12 cellular contexts compared by ENCODE assay signal in genomic region chr11:62889126-62889483, GRCh38. TPM values are rescaled to one million over a fixed set of nuclear protein-coding genes. Genes with fewer than 3 reads are reported as not detected.
A peak's percentile ranks its signal among the peaks of the same experiment; 100 is the strongest.
DNase-seq lines count a peak whose midpoint lies in the region; TF ChIP-seq lines count a peak whose summit lies in the region.
"Had no signal": no experiment of that assay in that cellular context is flagged by ENCODE, and none has a peak within 500 bp of the region (broad histone marks: within the 10 kb centered on the region; RNA-seq: fewer than 3 reads in every experiment).

No MANE protein-coding gene starts in this region.

- H3K4me1 Mint-ChIP-seq in HFFc6 (ENCODE audit: low read depth) (peaks cover 39% of the 10 kb centered on the region), neural progenitor cell (peaks cover 16% of the 10 kb centered on the region)
- H3K4me1 Mint-ChIP-seq in activated T-helper 2 cell treated with anti-CD3 and anti-CD28 coated beads, Interferon-gamma antibody, Interleukin-2, Interleukin-4, amounts not matched to agents 10 μg/mL and 5 μg/mL and 100 μg/mL, durations not matched to agents 14 hours and 24 hours and 36 hours (ENCODE audit: low read depth): peaks cover 25% of the 10 kb centered on the region

- peak overlapping the region; percentile 59 for H3K27ac Mint-ChIP-seq in HFFc6
- H3K27ac Mint-ChIP-seq in activated T-helper 2 cell treated with anti-CD3 and anti-CD28 coated beads, Interferon-gamma antibody, Interleukin-2, Interleukin-4, amounts not matched to agents 10 μg/mL and 5 μg/mL and 100 μg/mL, durations not matched to agents 14 hours and 24 hours and 36 hours: peak overlapping the region; percentile 18
- H3K27ac Mint-ChIP-seq in neural progenitor cell: no peak overlapping the region
- H3K27ac Mint-ChIP-seq: activated CD4-positive, alpha-beta T cell treated with anti-CD3 and anti-CD28 coated beads, Interleukin-2, amount 10 ng/mL, durations not matched to agents 7 days and 5 days had no signal

- intact Hi-C loops in activated T-helper 2 cell treated with anti-CD3 and anti-CD28 coated beads, Interferon-gamma antibody, Interleukin-2, Interleukin-4, amounts not matched to agents 10 μg/mL and 5 μg/mL and 100 μg/mL, durations not matched to agents 14 hours and 24 hours and 36 hours (cut with micrococcal nuclease): no loop called here

- H4K20me1 ChIP-seq in neural progenitor cell (ENCODE audit: low read depth): peaks cover 33% of the 10 kb centered on the region

- H3K36me3 ChIP-seq in neural progenitor cell: peaks cover 6% of the 10 kb centered on the region

- H3K4me3 Mint-ChIP-seq in HFFc6 (0 out of 2 replicates have a peak overlapping the region, but pooled peaks have one; percentile 3), neural progenitor cell (no peak overlapping the region)
- no peak overlapping the region for H3K4me3 Mint-ChIP-seq in activated T-helper 2 cell treated with anti-CD3 and anti-CD28 coated beads, Interferon-gamma antibody, Interleukin-2, Interleukin-4, amounts not matched to agents 10 μg/mL and 5 μg/mL and 100 μg/mL, durations not matched to agents 14 hours and 24 hours and 36 hours (ENCODE audit: low read depth)
- H3K4me3 Mint-ChIP-seq: activated CD4-positive, alpha-beta T cell treated with anti-CD3 and anti-CD28 coated beads, Interleukin-2, amount 10 ng/mL, durations not matched to agents 7 days and 5 days had no signal

- no peak overlapping the region for H2AFZ ChIP-seq in neural progenitor cell (replicated peaks)

- TF ChIP-seq CTCF in HFFc6 (IDR thresholded peaks at IDR 0.05): no peak
- TF ChIP-seq CTCF in neural progenitor cell (IDR thresholded peaks at IDR 0.05): no peak

- H3K27ac ChIP-seq in neural progenitor cell: peak overlapping the region; percentile 46

- H3K4me2 ChIP-seq in neural progenitor cell: no peak overlapping the region

- peaks cover 61% of the 10 kb centered on the region for H3F3A ChIP-seq in neural progenitor cell (ENCODE audit: low read depth)

- DNase-seq in HFFc6 (no peak), neural progenitor cell (ENCODE audit: low spot score) (no peak), DMS 273 treated with DMSO at 0.1 percent for 48 hours (lab: John Stamatoyannopoulos, UW) (no peak), NCI-H2081 treated with DMSO at 0.1 percent for 48 hours (lab: John Stamatoyannopoulos, UW) (no peak)
- DNase-seq in activated T-helper 2 cell treated with anti-CD3 and anti-CD28 coated beads, Interferon-gamma antibody, Interleukin-2, Interleukin-4, amounts not matched to agents 10 μg/mL and 5 μg/mL and 100 μg/mL, durations not matched to agents 14 hours and 24 hours and 36 hours (ENCODE audit: low spot score): no peak
- DNase-seq in stimulated activated CD4-positive, alpha-beta T cell treated with anti-CD3 and anti-CD28 coated beads, Interleukin-15, amount 100 ng/mL, for 24 hours: no peak
- DNase-seq: activated CD4-positive, alpha-beta T cell treated with anti-CD3 and anti-CD28 coated beads, Interleukin-2, amount 10 ng/mL, durations not matched to agents 7 days and 5 days; anterior cingulate cortex; KG1; pancreas; SHP77 treated with DMSO at 0.1 percent for 48 hours had no signal

- H3K4me1 ChIP-seq in neural progenitor cell: no peaks in the 10 kb centered on the region

- peaks cover 3% of the 10 kb centered on the region for H3K27me3 Mint-ChIP-seq in HFFc6 (ENCODE audit: insufficient read depth)
- H3K27me3 Mint-ChIP-seq in activated T-helper 2 cell treated with anti-CD3 and anti-CD28 coated beads, Interferon-gamma antibody, Interleukin-2, Interleukin-4, amounts not matched to agents 10 μg/mL and 5 μg/mL and 100 μg/mL, durations not matched to agents 14 hours and 24 hours and 36 hours (ENCODE audit: low read depth): no peaks in the 10 kb centered on the region
- peaks cover 6% of the 10 kb centered on the region for H3K27me3 Mint-ChIP-seq in neural progenitor cell (ENCODE audit: insufficient read depth, low read depth)

- no peak overlapping the region for H3K9ac ChIP-seq in neural progenitor cell

- H3K27me3 ChIP-seq in neural progenitor cell: no peaks in the 10 kb centered on the region
- H3K27me3 ChIP-seq: pancreas had no signal

- H3K9me3 Mint-ChIP-seq in HFFc6 (no peaks in the 10 kb centered on the region), neural progenitor cell (no peaks in the 10 kb centered on the region)
- no peaks in the 10 kb centered on the region for H3K9me3 Mint-ChIP-seq in activated T-helper 2 cell treated with anti-CD3 and anti-CD28 coated beads, Interferon-gamma antibody, Interleukin-2, Interleukin-4, amounts not matched to agents 10 μg/mL and 5 μg/mL and 100 μg/mL, durations not matched to agents 14 hours and 24 hours and 36 hours
- H3K9me3 Mint-ChIP-seq: activated CD4-positive, alpha-beta T cell treated with anti-CD3 and anti-CD28 coated beads, Interleukin-2, amount 10 ng/mL, durations not matched to agents 7 days and 5 days had no signal

- H3K79me2 ChIP-seq in neural progenitor cell (ENCODE audit: low read depth): peaks cover 30% of the 10 kb centered on the region

- H3K36me3 Mint-ChIP-seq in HFFc6 (ENCODE audit: low read depth): peaks cover 43% of the 10 kb centered on the region
- peaks cover 58% of the 10 kb centered on the region for H3K36me3 Mint-ChIP-seq in activated T-helper 2 cell treated with anti-CD3 and anti-CD28 coated beads, Interferon-gamma antibody, Interleukin-2, Interleukin-4, amounts not matched to agents 10 μg/mL and 5 μg/mL and 100 μg/mL, durations not matched to agents 14 hours and 24 hours and 36 hours (ENCODE audit: low read depth)
- peaks cover 30% of the 10 kb centered on the region for H3K36me3 Mint-ChIP-seq in neural progenitor cell

- H3K4me3 ChIP-seq in neural progenitor cell: no peak overlapping the region
- H3K4me3 ChIP-seq: pancreas had no signal

- no peaks in the 10 kb centered on the region for H3K9me3 ChIP-seq in neural progenitor cell (ENCODE audit: low read depth)
- H3K9me3 ChIP-seq: pancreas had no signal

RNA-seq across cellular contexts. Expression of gene SLC3A2, which starts 8.4 kb away (rescaled TPM):
- 100 to 1,000 TPM; 140 to 206 (median 180) TPM for total RNA-seq in HFFc6 (2021; fragmentation: NEBNext Ultra II Directional; extraction: Animal tissue kit (Norgen Biotek cat#: 25700))
- 245 and 286 TPM in 2 replicates for total RNA-seq in activated T-helper 2 cell treated with anti-CD3 and anti-CD28 coated beads, Interferon-gamma antibody, Interleukin-2, Interleukin-4, amounts not matched to agents 10 μg/mL and 5 μg/mL and 100 μg/mL, durations not matched to agents 14 hours and 24 hours and 36 hours
- total RNA-seq in neural progenitor cell (ENCODE audit: low replicate concordance): 99.8 and 130 TPM in 2 replicates

RNA-seq across cellular contexts. Expression of gene CHRM1, which starts 32.1 kb away (rescaled TPM):
- total RNA-seq in HFFc6 (2021; fragmentation: NEBNext Ultra II Directional; extraction: Animal tissue kit (Norgen Biotek cat#: 25700)): not detected
- total RNA-seq in activated T-helper 2 cell treated with anti-CD3 and anti-CD28 coated beads, Interferon-gamma antibody, Interleukin-2, Interleukin-4, amounts not matched to agents 10 μg/mL and 5 μg/mL and 100 μg/mL, durations not matched to agents 14 hours and 24 hours and 36 hours: not detected in 2 replicates
- total RNA-seq in neural progenitor cell (ENCODE audit: low replicate concordance): not detected in 2 replicates
- total RNA-seq: activated CD4-positive, alpha-beta T cell treated with anti-CD3 and anti-CD28 coated beads, Interleukin-2, amount 10 ng/mL, durations not matched to agents 7 days and 5 days; fibroblast of lung had no signal

RNA-seq across cellular contexts. Expression of gene WDR74, which starts 49.7 kb away (rescaled TPM):
- total RNA-seq in HFFc6 (2021; fragmentation: NEBNext Ultra II Directional; extraction: Animal tissue kit (Norgen Biotek cat#: 25700)): 10 to 100 TPM; 37.4 to 49.2 (median 41.0) TPM
- 109 and 112 TPM in 2 replicates for total RNA-seq in activated T-helper 2 cell treated with anti-CD3 and anti-CD28 coated beads, Interferon-gamma antibody, Interleukin-2, Interleukin-4, amounts not matched to agents 10 μg/mL and 5 μg/mL and 100 μg/mL, durations not matched to agents 14 hours and 24 hours and 36 hours
- 40.0 and 47.4 TPM in 2 replicates for total RNA-seq in neural progenitor cell (ENCODE audit: low replicate concordance)

RNA-seq across cellular contexts. Expression of gene TEX54, which starts 56.5 kb away (rescaled TPM):
- total RNA-seq in HFFc6 (2021; fragmentation: NEBNext Ultra II Directional; extraction: Animal tissue kit (Norgen Biotek cat#: 25700)): not detected
- 1.2 TPM in 1 of 2 replicates, not detected in the other for total RNA-seq in activated T-helper 2 cell treated with anti-CD3 and anti-CD28 coated beads, Interferon-gamma antibody, Interleukin-2, Interleukin-4, amounts not matched to agents 10 μg/mL and 5 μg/mL and 100 μg/mL, durations not matched to agents 14 hours and 24 hours and 36 hours
- not detected in 2 replicates for total RNA-seq in neural progenitor cell (ENCODE audit: low replicate concordance)
- total RNA-seq: fibroblast of lung, pancreas had no signal

RNA-seq across cellular contexts. Expression of gene STX5, which starts 57.3 kb away (rescaled TPM):
- 10 to 100 TPM; 41.4 to 54.6 (median 47.8) TPM for total RNA-seq in HFFc6 (2021; fragmentation: NEBNext Ultra II Directional; extraction: Animal tissue kit (Norgen Biotek cat#: 25700))
- 37.4 and 41.9 TPM in 2 replicates for total RNA-seq in activated T-helper 2 cell treated with anti-CD3 and anti-CD28 coated beads, Interferon-gamma antibody, Interleukin-2, Interleukin-4, amounts not matched to agents 10 μg/mL and 5 μg/mL and 100 μg/mL, durations not matched to agents 14 hours and 24 hours and 36 hours
- 30.2 and 32.9 TPM in 2 replicates for total RNA-seq in neural progenitor cell (ENCODE audit: low replicate concordance)
